15 cellular contexts compared by ENCODE assay signal in the genomic region with DNA sequence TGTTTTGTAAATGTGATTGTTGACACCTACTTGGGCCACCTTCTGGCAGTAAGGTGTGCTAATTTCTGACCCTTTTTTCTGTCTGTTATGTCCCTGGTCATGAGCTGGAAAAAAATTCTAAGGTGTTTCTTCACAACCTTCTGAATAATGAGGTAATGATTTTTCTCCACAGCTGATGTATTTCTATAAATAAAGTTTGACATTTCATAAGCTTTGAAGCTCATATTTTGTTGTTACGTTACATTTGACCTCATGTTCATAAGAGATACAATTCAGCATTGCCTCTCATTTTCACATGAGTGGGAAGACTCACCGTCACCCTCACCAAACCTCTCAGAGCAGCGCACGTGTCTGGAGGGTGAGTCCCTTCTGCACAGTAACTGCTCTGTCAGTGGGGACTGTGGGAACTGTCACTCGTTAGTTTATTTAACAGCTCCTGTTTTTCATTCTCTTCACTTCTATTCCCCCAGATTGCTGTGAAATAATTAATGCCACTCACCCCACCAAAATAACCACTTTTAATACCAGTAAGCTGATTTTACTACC.
DNase-seq lines count a peak whose midpoint lies in the region; ATAC-seq, FAIRE-seq and TF ChIP-seq lines count a peak whose summit lies in the region.
"Had no signal": no experiment of that assay in that cellular context is flagged by ENCODE, and none has a peak within 500 bp of the region (broad histone marks: within the 10 kb centered on the region; RNA-seq: fewer than 3 reads in every experiment).

No MANE protein-coding gene starts in this region.

- H3K4me1 ChIP-seq in gastroesophageal sphincter (no peaks in the 10 kb centered on the region), small intestine (ENCODE audit: control insufficient read depth in 2 of 2, insufficient read depth in 1 of 2, low read depth in 1 of 2, low read length in 1 of 2) (peaks cover 0 to 2% of the 10 kb centered on the region in 2 donors)
- H3K4me1 ChIP-seq: breast epithelium, tibial artery had no signal

- TF ChIP-seq EP300 in gastroesophageal sphincter (IDR thresholded peaks at IDR 0.05), result no peak

- ATAC-seq in gastroesophageal sphincter (no peak), GM21447 (IDR thresholded peaks at IDR 0.05; ENCODE audit: unreplicated experiment) (no peak)
- ATAC-seq: foreskin keratinocyte had no signal

- H3K36me3 Mint-ChIP-seq in activated T-helper 2 cell treated with anti-CD3 and anti-CD28 coated beads, Interferon-gamma antibody, Interleukin-2, Interleukin-4, amounts not matched to agents 10 μg/mL and 5 μg/mL and 100 μg/mL, durations not matched to agents 14 hours and 24 hours and 36 hours (ENCODE audit: low read depth), result peaks cover 38% of the 10 kb centered on the region

- H3K27ac ChIP-seq in gastroesophageal sphincter (no peak overlapping the region), small intestine (ENCODE audit: low read depth in 1 of 2, low read length in 1 of 2) (no peak overlapping the region)
- H3K27ac ChIP-seq: 22Rv1, breast epithelium, foreskin keratinocyte, tibial artery had no signal

- DNase-seq in NCI-H82 (lab: John Stamatoyannopoulos, UW) (peak; percentile 57), NCI-H82 treated with DMSO at 0.1 percent for 48 hours (lab: John Stamatoyannopoulos, UW; ENCODE audit: unreplicated experiment) (no peak), GM13977 (ENCODE audit: low spot score) (peak; percentile 24), small intestine (no peak)
- DNase-seq in activated T-helper 2 cell treated with anti-CD3 and anti-CD28 coated beads, Interferon-gamma antibody, Interleukin-2, Interleukin-4, amounts not matched to agents 10 μg/mL and 5 μg/mL and 100 μg/mL, durations not matched to agents 14 hours and 24 hours and 36 hours (ENCODE audit: low spot score), result no peak
- DNase-seq in stimulated activated CD4-positive, alpha-beta T cell treated with anti-CD3 and anti-CD28 coated beads, Interleukin-1b, Interleukin-23, amount 100 ng/mL, for 48 hours, result peak; percentile 73
- DNase-seq: effector memory CD4-positive, alpha-beta T cell; foreskin keratinocyte; NCI-H1048; posterior cingulate gyrus; tibial artery had no signal

- H3K4me3 Mint-ChIP-seq in activated T-helper 2 cell treated with anti-CD3 and anti-CD28 coated beads, Interferon-gamma antibody, Interleukin-2, Interleukin-4, amounts not matched to agents 10 μg/mL and 5 μg/mL and 100 μg/mL, durations not matched to agents 14 hours and 24 hours and 36 hours (ENCODE audit: low read depth), result no peak overlapping the region

- H3K4me3 ChIP-seq in gastroesophageal sphincter (no peak overlapping the region), small intestine (ENCODE audit: low read depth in 1 of 2, low read length in 2 of 2) (no peak overlapping the region)
- H3K4me3 ChIP-seq: breast epithelium, tibial artery had no signal

- FAIRE-seq in small intestine (lab: Jason Lieb, UNC), result no peak

- H3K9me3 ChIP-seq in gastroesophageal sphincter (no peaks in the 10 kb centered on the region), small intestine (ENCODE audit: control insufficient read depth, low read depth) (no peaks in the 10 kb centered on the region)
- H3K9me3 ChIP-seq: breast epithelium, tibial artery had no signal

- no peak for TF ChIP-seq POLR2A in gastroesophageal sphincter (IDR thresholded peaks at IDR 0.05)

- H3K27ac Mint-ChIP-seq in activated T-helper 2 cell treated with anti-CD3 and anti-CD28 coated beads, Interferon-gamma antibody, Interleukin-2, Interleukin-4, amounts not matched to agents 10 μg/mL and 5 μg/mL and 100 μg/mL, durations not matched to agents 14 hours and 24 hours and 36 hours, result peak overlapping the region; percentile 42

- intact Hi-C loops in activated T-helper 2 cell treated with anti-CD3 and anti-CD28 coated beads, Interferon-gamma antibody, Interleukin-2, Interleukin-4, amounts not matched to agents 10 μg/mL and 5 μg/mL and 100 μg/mL, durations not matched to agents 14 hours and 24 hours and 36 hours (cut with micrococcal nuclease), result loop anchor here (10.0 kb wide), 1 partner anchor 209 kb away; no protein-coding TSS in a partner anchor

- H3K27me3 Mint-ChIP-seq in activated T-helper 2 cell treated with anti-CD3 and anti-CD28 coated beads, Interferon-gamma antibody, Interleukin-2, Interleukin-4, amounts not matched to agents 10 μg/mL and 5 μg/mL and 100 μg/mL, durations not matched to agents 14 hours and 24 hours and 36 hours (ENCODE audit: low read depth), result no peaks in the 10 kb centered on the region

- in situ Hi-C loops in GM13977 (cut with MboI; ENCODE audit: low pct_unique_long_range_greater_than_20kb, low sequenced_read_pairs, unreplicated experiment), result no loop called here

- peaks cover 67% of the 10 kb centered on the region for H3K4me1 Mint-ChIP-seq in activated T-helper 2 cell treated with anti-CD3 and anti-CD28 coated beads, Interferon-gamma antibody, Interleukin-2, Interleukin-4, amounts not matched to agents 10 μg/mL and 5 μg/mL and 100 μg/mL, durations not matched to agents 14 hours and 24 hours and 36 hours (ENCODE audit: low read depth)

- H3K36me3 ChIP-seq in gastroesophageal sphincter, result no peaks in the 10 kb centered on the region
- no peaks in the 10 kb centered on the region for H3K36me3 ChIP-seq in small intestine (ENCODE audit: control insufficient read depth in 2 of 2, insufficient read depth in 2 of 2, low read length in 2 of 2)
- H3K36me3 ChIP-seq: breast epithelium, tibial artery had no signal

- H3K9me3 Mint-ChIP-seq in activated T-helper 2 cell treated with anti-CD3 and anti-CD28 coated beads, Interferon-gamma antibody, Interleukin-2, Interleukin-4, amounts not matched to agents 10 μg/mL and 5 μg/mL and 100 μg/mL, durations not matched to agents 14 hours and 24 hours and 36 hours, result peaks cover 5% of the 10 kb centered on the region

- no peaks in the 10 kb centered on the region for H3K27me3 ChIP-seq in gastroesophageal sphincter
- H3K27me3 ChIP-seq in small intestine (ENCODE audit: control insufficient read depth in 2 of 2, insufficient read depth in 2 of 2, low read length in 2 of 2), result no peaks in the 10 kb centered on the region
- H3K27me3 ChIP-seq: breast epithelium, foreskin keratinocyte, tibial artery had no signal

- TF ChIP-seq CTCF in GM13977 (IDR thresholded peaks at IDR 0.05; ENCODE audit: extremely low read depth, insufficient read depth, missing control alignments) (peak; percentile 29), gastroesophageal sphincter (IDR thresholded peaks at IDR 0.05) (no peak)

- 80 to 82% methylated on average over 5 of the region's 5 CpGs for WGBS in gastroesophageal sphincter (ENCODE audit: low coverage in 1 of 2), 2 donors
- 90 to 93% (median 92%) methylated on average over 5 of the region's 5 CpGs for WGBS in small intestine, 3 donors

Comparison
In these comparisons a context has a peak if more than half of its experiments do, and no peak if none do; other contexts are left out.
1. DNase-seq: peak in NCI-H82 (single experiment), GM13977 (single experiment) and stimulated activated CD4-positive, alpha-beta T cell treated with anti-CD3 and anti-CD28 coated beads, Interleukin-1b, Interleukin-23, amount 100 ng/mL, for 48 hours (single experiment); none in NCI-H82 treated with DMSO at 0.1 percent for 48 hours (single experiment), activated T-helper 2 cell treated with anti-CD3 and anti-CD28 coated beads, Interferon-gamma antibody, Interleukin-2, Interleukin-4, amounts not matched to agents 10 μg/mL and 5 μg/mL and 100 μg/mL, durations not matched to agents 14 hours and 24 hours and 36 hours (single experiment) and small intestine (single experiment).